In genomic region chr19:13574933-13575332, GRCh38 we compare ENCODE assay signal across 8 cellular contexts.
DNase-seq lines count a peak whose midpoint lies in the region; ATAC-seq, FAIRE-seq and TF ChIP-seq lines count a peak whose summit lies in the region.
"Had no signal": no experiment of that assay in that cellular context is flagged by ENCODE, and none has a peak within 500 bp of the region (broad histone marks: within the 10 kb centered on the region; RNA-seq: fewer than 3 reads in every experiment).

No MANE protein-coding gene starts in this region.

- no peak for DNase-seq in D721Med (ENCODE audit: insufficient read length, low spot score)
- DNase-seq in HuH-7 (ENCODE audit: low spot score): peak; percentile 32
- DNase-seq in WTC11 (ENCODE audit: low spot score): peak; percentile 47
- no peak for DNase-seq in dedifferentiated amniotic fluid mesenchymal stem cell (ENCODE audit: extremely low spot score)
- no peak for DNase-seq in naive thymus-derived CD8-positive, alpha-beta T cell
- DNase-seq: transverse colon had no signal

- POLR2A ChIA-PET in WTC11 (lab: Charles Lee): interaction anchor here (0.6 kb wide), 1 partner anchor 23 kb away, joined by 3 read pairs; no protein-coding TSS in a partner anchor
- POLR2A ChIA-PET in naive thymus-derived CD8-positive, alpha-beta T cell (lab: Charles Lee): no interaction called here

- H3K79me2 ChIP-seq in neural cell (replicated peaks; ENCODE audit: insufficient read depth, low read length): no peaks in the 10 kb centered on the region

- TF ChIP-seq CTCF in D721Med (IDR thresholded peaks at IDR 0.05; ENCODE audit: insufficient read depth, missing control alignments) (peak; percentile 31), WTC11 (IDR thresholded peaks at IDR 0.05) (no peak), neural cell (IDR thresholded peaks at IDR 0.05; ENCODE audit: poor library complexity, severe bottlenecking) (no peak)

- FAIRE-seq in D721Med (lab: Jason Lieb, UNC): no peak

- H3K4me1 Mint-ChIP-seq in WTC11: peaks cover 3% of the 10 kb centered on the region; the same call in 1 of the 2 replicates
- no peaks in the 10 kb centered on the region for H3K4me1 Mint-ChIP-seq in stimulated activated memory B cell treated with anti-CD40 and anti-IgM and Interleukin-4, amounts not matched to agents 10 μg/mL and 1 μg/mL and 100 μg/mL, for 72 hours
- peaks cover 0 to 2% (median 0%) of the 10 kb centered on the region in 4 donors for H3K4me1 Mint-ChIP-seq in naive thymus-derived CD8-positive, alpha-beta T cell

- no peaks in the 10 kb centered on the region for H3F3A ChIP-seq in neural cell (ENCODE audit: insufficient read depth, low read length, poor library complexity, severe bottlenecking)

- H3K36me3 ChIP-seq in neural cell (ENCODE audit: insufficient read depth, low read length): no peaks in the 10 kb centered on the region
- H3K36me3 ChIP-seq: transverse colon had no signal

- peak; percentile 53; the same call in 1 of the 2 replicates for ATAC-seq in WTC11
- ATAC-seq in stimulated activated memory B cell treated with anti-CD40 and anti-IgM and Interleukin-4, amounts not matched to agents 10 μg/mL and 1 μg/mL and 100 μg/mL, for 72 hours: no peak
- no peak for ATAC-seq in naive thymus-derived CD8-positive, alpha-beta T cell

- no peak for TF ChIP-seq EP300 in neural cell (conservative IDR thresholded peaks at IDR 0.05; ENCODE audit: poor library complexity, severe bottlenecking)

- no peak overlapping the region for H3K9ac ChIP-seq in neural cell (ENCODE audit: low read length)

- no peak overlapping the region for H3K4me2 ChIP-seq in neural cell (ENCODE audit: low read length)

- H3K27ac ChIP-seq in neural cell (ENCODE audit: low read length): no peak overlapping the region
- H3K27ac ChIP-seq: transverse colon had no signal

- H3K27ac Mint-ChIP-seq in WTC11: no peak overlapping the region
- H3K27ac Mint-ChIP-seq in stimulated activated memory B cell treated with anti-CD40 and anti-IgM and Interleukin-4, amounts not matched to agents 10 μg/mL and 1 μg/mL and 100 μg/mL, for 72 hours: no peak overlapping the region
- no peak overlapping the region for H3K27ac Mint-ChIP-seq in naive thymus-derived CD8-positive, alpha-beta T cell

- H2AFZ ChIP-seq in neural cell (ENCODE audit: low read depth, low read length): no peak overlapping the region

- no peaks in the 10 kb centered on the region for H3K27me3 ChIP-seq in neural cell (ENCODE audit: insufficient read depth, low read depth, low read length)
- H3K27me3 ChIP-seq: transverse colon had no signal

- no peak overlapping the region for H3K4me3 ChIP-seq in neural cell (ENCODE audit: low read length)
- H3K4me3 ChIP-seq: transverse colon had no signal

- H3K9me3 ChIP-seq in neural cell (ENCODE audit: low read length): peaks cover 3% of the 10 kb centered on the region

- H4K20me1 ChIP-seq in neural cell (ENCODE audit: insufficient read depth): no peaks in the 10 kb centered on the region

- H3K9me2 ChIP-seq in neural cell (ENCODE audit: insufficient read depth, low read length): no peaks in the 10 kb centered on the region

- peak; percentile 15 for TF ChIP-seq RAD21 in neural cell (conservative IDR thresholded peaks at IDR 0.05)

- CTCF ChIA-PET in WTC11 (lab: Charles Lee): interaction anchor here (0.5 to 2.7 kb wide), 39 partner anchors 9 to 407 kb away, joined by 3 to 23 read pairs (median 4); partner anchors contain the start of gene CACNA1A

- H3K36me3 Mint-ChIP-seq in WTC11: peaks cover 12% of the 10 kb centered on the region
- no peaks in the 10 kb centered on the region for H3K36me3 Mint-ChIP-seq in stimulated activated memory B cell treated with anti-CD40 and anti-IgM and Interleukin-4, amounts not matched to agents 10 μg/mL and 1 μg/mL and 100 μg/mL, for 72 hours
- peaks cover 0 to 23% (median 6%) of the 10 kb centered on the region in 3 donors for H3K36me3 Mint-ChIP-seq in naive thymus-derived CD8-positive, alpha-beta T cell

- no peak overlapping the region for H3K4me3 Mint-ChIP-seq in WTC11
- H3K4me3 Mint-ChIP-seq in stimulated activated memory B cell treated with anti-CD40 and anti-IgM and Interleukin-4, amounts not matched to agents 10 μg/mL and 1 μg/mL and 100 μg/mL, for 72 hours: no peak overlapping the region
- no peak overlapping the region for H3K4me3 Mint-ChIP-seq in naive thymus-derived CD8-positive, alpha-beta T cell

- peaks cover 10% of the 10 kb centered on the region for H3K27me3 Mint-ChIP-seq in WTC11 (ENCODE audit: low read depth)
- H3K27me3 Mint-ChIP-seq in stimulated activated memory B cell treated with anti-CD40 and anti-IgM and Interleukin-4, amounts not matched to agents 10 μg/mL and 1 μg/mL and 100 μg/mL, for 72 hours: peaks cover 49% of the 10 kb centered on the region
- H3K27me3 Mint-ChIP-seq in naive thymus-derived CD8-positive, alpha-beta T cell: peaks cover 18 to 64% (median 27%) of the 10 kb centered on the region in 5 donors

- peaks cover 29% of the 10 kb centered on the region for H3K9me3 Mint-ChIP-seq in WTC11
- peaks cover 20% of the 10 kb centered on the region for H3K9me3 Mint-ChIP-seq in stimulated activated memory B cell treated with anti-CD40 and anti-IgM and Interleukin-4, amounts not matched to agents 10 μg/mL and 1 μg/mL and 100 μg/mL, for 72 hours
- H3K9me3 Mint-ChIP-seq in naive thymus-derived CD8-positive, alpha-beta T cell: peaks cover 0 to 25% (median 17%) of the 10 kb centered on the region in 9 donors

TF ChIP-seq in WTC11, 78 proteins besides CTCF, POLR2A, EP300 and RAD21:
- TF ChIP-seq, protein P1, sequence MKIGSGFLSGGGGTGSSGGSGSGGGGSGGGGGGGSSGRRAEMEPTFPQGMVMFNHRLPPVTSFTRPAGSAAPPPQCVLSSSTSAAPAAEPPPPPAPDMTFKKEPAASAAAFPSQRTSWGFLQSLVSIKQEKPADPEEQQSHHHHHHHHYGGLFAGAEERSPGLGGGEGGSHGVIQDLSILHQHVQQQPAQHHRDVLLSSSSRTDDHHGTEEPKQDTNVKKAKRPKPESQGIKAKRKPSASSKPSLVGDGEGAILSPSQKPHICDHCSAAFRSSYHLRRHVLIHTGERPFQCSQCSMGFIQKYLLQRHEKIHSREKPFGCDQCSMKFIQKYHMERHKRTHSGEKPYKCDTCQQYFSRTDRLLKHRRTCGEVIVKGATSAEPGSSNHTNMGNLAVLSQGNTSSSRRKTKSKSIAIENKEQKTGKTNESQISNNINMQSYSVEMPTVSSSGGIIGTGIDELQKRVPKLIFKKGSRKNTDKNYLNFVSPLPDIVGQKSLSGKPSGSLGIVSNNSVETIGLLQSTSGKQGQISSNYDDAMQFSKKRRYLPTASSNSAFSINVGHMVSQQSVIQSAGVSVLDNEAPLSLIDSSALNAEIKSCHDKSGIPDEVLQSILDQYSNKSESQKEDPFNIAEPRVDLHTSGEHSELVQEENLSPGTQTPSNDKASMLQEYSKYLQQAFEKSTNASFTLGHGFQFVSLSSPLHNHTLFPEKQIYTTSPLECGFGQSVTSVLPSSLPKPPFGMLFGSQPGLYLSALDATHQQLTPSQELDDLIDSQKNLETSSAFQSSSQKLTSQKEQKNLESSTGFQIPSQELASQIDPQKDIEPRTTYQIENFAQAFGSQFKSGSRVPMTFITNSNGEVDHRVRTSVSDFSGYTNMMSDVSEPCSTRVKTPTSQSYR (CRISPR knock-in tag; IDR thresholded peaks at IDR 0.05): no peak
- no peak for TF ChIP-seq GRHL2 (CRISPR knock-in tag; IDR thresholded peaks at IDR 0.05; ENCODE audit: insufficient replicate concordance, severe bottlenecking)
- no peak for TF ChIP-seq NFE2L1 (CRISPR knock-in tag; IDR thresholded peaks at IDR 0.05)
- TF ChIP-seq FOXJ3 (CRISPR knock-in tag; IDR thresholded peaks at IDR 0.05; ENCODE audit: borderline replicate concordance): no peak
- no peak for TF ChIP-seq NR2C2 (CRISPR knock-in tag; IDR thresholded peaks at IDR 0.05)
- TF ChIP-seq ZNF232 (CRISPR knock-in tag; IDR thresholded peaks at IDR 0.05): no peak
- no peak for TF ChIP-seq ZNF671 (CRISPR knock-in tag; IDR thresholded peaks at IDR 0.05)

TF ChIP-seq in neural cell, 6 proteins besides CTCF, POLR2A, EP300 and RAD21:
- TF ChIP-seq SMC3 (conservative IDR thresholded peaks at IDR 0.05; ENCODE audit: poor library complexity) (peak; percentile 19), EZH2 (IDR thresholded peaks at IDR 0.05; ENCODE audit: borderline replicate concordance, insufficient read depth, low read length, poor library complexity, severe bottlenecking) (no peak), TAF1 (IDR thresholded peaks at IDR 0.05; ENCODE audit: low read depth) (no peak)
TF ChIP-seq in neural cell: peak in this region for 1.

Comparison
In these comparisons a context has a peak if more than half of its experiments do, and no peak if none do; other contexts are left out.
1. DNase-seq: peak in HuH-7 (single experiment) and WTC11 (single experiment); none in D721Med (single experiment), dedifferentiated amniotic fluid mesenchymal stem cell (single experiment) and naive thymus-derived CD8-positive, alpha-beta T cell (0 of 10).